In the genomic region with DNA sequence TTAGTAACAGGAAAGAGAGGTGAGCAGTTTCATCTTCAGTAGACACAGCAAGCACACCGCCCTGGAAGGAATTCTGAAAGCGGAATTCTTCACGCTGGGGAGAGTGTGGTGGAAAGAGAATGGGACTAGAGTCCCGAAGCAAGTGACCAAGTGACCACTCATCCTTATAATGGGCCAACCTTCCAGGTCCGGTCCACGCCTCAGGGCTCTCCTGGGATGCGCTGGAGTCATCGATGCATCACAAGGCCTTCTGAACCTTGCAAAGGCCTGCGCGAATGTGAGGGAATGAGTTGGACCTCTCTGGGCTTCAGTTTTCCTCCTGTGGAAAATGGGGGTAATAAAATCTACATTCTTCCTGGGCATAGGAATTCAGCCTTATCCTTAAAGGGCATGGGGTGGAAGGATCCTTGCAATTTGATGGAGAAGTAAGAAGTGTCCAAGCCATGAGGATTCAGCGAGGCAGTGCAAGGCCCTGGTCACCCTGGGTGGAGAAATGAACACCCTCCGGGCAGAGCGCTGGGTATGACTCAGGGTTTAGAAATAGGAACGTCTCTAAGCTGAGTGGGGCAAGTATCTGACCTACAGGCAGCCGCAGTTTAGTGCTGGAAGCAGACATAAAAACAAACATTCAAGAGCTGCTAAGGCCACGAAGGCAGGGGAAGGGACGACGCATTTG, we compare ENCODE assay signal across 1 cellular context.
TF ChIP-seq lines count a peak whose summit lies in the region.

No MANE protein-coding gene starts in this region.

TF ChIP-seq in WTC11, 78 proteins besides CTCF, POLR2A, EP300 and RAD21:
- TF ChIP-seq, protein P1, sequence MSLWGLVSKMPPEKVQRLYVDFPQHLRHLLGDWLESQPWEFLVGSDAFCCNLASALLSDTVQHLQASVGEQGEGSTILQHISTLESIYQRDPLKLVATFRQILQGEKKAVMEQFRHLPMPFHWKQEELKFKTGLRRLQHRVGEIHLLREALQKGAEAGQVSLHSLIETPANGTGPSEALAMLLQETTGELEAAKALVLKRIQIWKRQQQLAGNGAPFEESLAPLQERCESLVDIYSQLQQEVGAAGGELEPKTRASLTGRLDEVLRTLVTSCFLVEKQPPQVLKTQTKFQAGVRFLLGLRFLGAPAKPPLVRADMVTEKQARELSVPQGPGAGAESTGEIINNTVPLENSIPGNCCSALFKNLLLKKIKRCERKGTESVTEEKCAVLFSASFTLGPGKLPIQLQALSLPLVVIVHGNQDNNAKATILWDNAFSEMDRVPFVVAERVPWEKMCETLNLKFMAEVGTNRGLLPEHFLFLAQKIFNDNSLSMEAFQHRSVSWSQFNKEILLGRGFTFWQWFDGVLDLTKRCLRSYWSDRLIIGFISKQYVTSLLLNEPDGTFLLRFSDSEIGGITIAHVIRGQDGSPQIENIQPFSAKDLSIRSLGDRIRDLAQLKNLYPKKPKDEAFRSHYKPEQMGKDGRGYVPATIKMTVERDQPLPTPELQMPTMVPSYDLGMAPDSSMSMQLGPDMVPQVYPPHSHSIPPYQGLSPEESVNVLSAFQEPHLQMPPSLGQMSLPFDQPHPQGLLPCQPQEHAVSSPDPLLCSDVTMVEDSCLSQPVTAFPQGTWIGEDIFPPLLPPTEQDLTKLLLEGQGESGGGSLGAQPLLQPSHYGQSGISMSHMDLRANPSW (CRISPR knock-in tag; conservative IDR thresholded peaks at IDR 0.05; ENCODE audit: low read depth), result no peak
- TF ChIP-seq USF1 (CRISPR knock-in tag; IDR thresholded peaks at IDR 0.05) (no peak), OVOL2 (CRISPR knock-in tag; IDR thresholded peaks at IDR 0.05; ENCODE audit: borderline replicate concordance) (no peak), ZNF138 (CRISPR knock-in tag; conservative IDR thresholded peaks at IDR 0.05) (no peak), SOX15 (CRISPR knock-in tag; IDR thresholded peaks at IDR 0.05) (no peak), CBFB (CRISPR knock-in tag; IDR thresholded peaks at IDR 0.05; ENCODE audit: low read depth) (no peak)
TF ChIP-seq in WTC11: peak in this region for 0.
